Comparison of ENCODE assay signal across 1 cellular context in the genomic region with DNA sequence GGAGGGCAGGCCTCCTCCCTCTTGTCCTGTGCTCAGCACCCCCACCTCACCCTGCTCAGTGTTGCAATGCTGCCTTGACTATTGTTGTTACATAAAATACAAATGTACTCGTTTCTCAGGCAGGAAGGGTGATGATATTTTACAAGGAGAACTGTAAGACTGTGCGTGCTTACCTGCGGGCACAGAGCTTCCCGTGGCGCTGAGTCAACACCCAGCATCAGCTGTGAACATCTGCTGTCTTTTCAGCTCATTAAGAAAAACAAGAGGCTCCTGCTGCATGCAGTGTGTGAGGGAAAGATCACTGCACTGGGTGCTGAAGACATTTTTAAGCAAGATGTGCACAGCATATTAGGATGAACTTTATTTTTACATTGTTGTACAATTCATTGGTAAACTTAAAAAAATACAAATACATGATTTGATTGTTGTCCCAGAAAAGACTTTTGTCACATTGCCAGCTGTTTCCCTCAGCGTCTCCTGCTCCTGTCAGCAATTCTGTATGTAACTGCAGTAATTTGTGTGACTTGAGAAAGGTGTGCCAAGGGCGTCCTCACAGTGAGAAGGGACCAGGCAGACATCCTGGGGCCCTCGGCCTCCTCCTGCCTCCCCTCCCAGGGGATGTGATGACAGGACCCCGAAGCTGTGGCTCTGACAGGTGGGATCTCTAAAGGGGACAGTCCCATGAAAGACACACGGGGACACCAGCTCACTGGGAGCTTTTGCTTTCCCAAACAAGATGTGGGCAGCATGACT.
TF ChIP-seq lines count a peak whose summit lies in the region.

No MANE protein-coding gene starts in this region.

TF ChIP-seq in IMR-90, 13 proteins besides CTCF, POLR2A, EP300 and RAD21:
- TF ChIP-seq MAZ (IDR thresholded peaks at IDR 0.05; ENCODE audit: borderline replicate concordance, low read depth, low read length): no peak
- no peak for TF ChIP-seq FOS (IDR thresholded peaks at IDR 0.05; ENCODE audit: low read depth, low read length)
- TF ChIP-seq BHLHE40 (IDR thresholded peaks at IDR 0.05; ENCODE audit: low read depth, low read length): no peak
- TF ChIP-seq MAFK (IDR thresholded peaks at IDR 0.05; ENCODE audit: low read depth, low read length): no peak
- TF ChIP-seq MXI1 (IDR thresholded peaks at IDR 0.05; ENCODE audit: borderline replicate concordance, low read depth, low read length): no peak
- TF ChIP-seq RFX5 (IDR thresholded peaks at IDR 0.05; ENCODE audit: low read depth, low read length): no peak
- TF ChIP-seq SMC3 (IDR thresholded peaks at IDR 0.05; ENCODE audit: low read depth, low read length): no peak
- TF ChIP-seq RCOR1 (IDR thresholded peaks at IDR 0.05; ENCODE audit: insufficient replicate concordance, low read length): no peak
- no peak for TF ChIP-seq ELK1 (IDR thresholded peaks at IDR 0.05; ENCODE audit: borderline replicate concordance, low read depth, low read length)
- TF ChIP-seq NFE2L2 (IDR thresholded peaks at IDR 0.05; ENCODE audit: low read depth, low read length): no peak
- TF ChIP-seq CEBPB (IDR thresholded peaks at IDR 0.05; ENCODE audit: low read depth, low read length): no peak
- TF ChIP-seq CHD1 (IDR thresholded peaks at IDR 0.05; ENCODE audit: low read depth, low read length): no peak
- TF ChIP-seq USF2 (IDR thresholded peaks at IDR 0.05; ENCODE audit: low read depth, low read length): no peak
